In the genomic region with DNA sequence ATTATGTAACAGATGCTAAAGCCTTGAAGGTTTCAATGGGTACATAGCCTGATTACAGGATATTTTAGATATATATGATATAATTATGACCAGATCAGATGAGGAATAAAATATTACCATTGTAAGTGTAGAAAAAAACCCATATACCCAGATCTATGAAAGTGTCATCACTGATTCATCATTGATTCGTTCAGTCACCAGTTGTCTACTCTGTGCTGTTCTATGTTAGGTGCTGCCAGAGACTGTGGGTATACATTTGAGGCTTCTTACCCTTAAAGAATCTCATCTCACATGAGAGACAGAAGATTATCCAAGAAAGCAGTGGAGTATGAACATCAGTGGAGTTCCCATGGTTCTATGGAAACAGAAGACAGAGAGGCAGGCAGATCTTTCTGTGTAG, we compare ENCODE assay signal across 22 cellular contexts.
DNase-seq lines count a peak whose midpoint lies in the region; ATAC-seq and TF ChIP-seq lines count a peak whose summit lies in the region.
"Had no signal": no experiment of that assay in that cellular context is flagged by ENCODE, and none has a peak within 500 bp of the region (broad histone marks: within the 10 kb centered on the region; RNA-seq: fewer than 3 reads in every experiment).

No MANE protein-coding gene starts in this region.

- no peaks in the 10 kb centered on the region for H3K27me3 ChIP-seq in naive thymus-derived CD4-positive, alpha-beta T cell (ENCODE audit: control insufficient read depth in 2 of 2, insufficient read depth in 2 of 2, low read length in 2 of 2)
- H3K27me3 ChIP-seq in neural progenitor cell: no peaks in the 10 kb centered on the region

- POLR2A ChIA-PET in naive thymus-derived CD4-positive, alpha-beta T cell (lab: Charles Lee): interaction anchor here (0.5 to 1.0 kb wide), 2 partner anchors 13 to 38 kb away, joined by 3 read pairs; no protein-coding TSS in a partner anchor

- peaks cover 4 to 30% (median 12%) of the 10 kb centered on the region in 3 experiments for H3K36me3 ChIP-seq in naive thymus-derived CD4-positive, alpha-beta T cell (ENCODE audit: control insufficient read depth in 2 of 3, insufficient read depth in 3 of 3, low read length in 3 of 3)
- H3K36me3 ChIP-seq in neural progenitor cell: no peaks in the 10 kb centered on the region

- H3K79me2 ChIP-seq in neural progenitor cell (ENCODE audit: low read depth): no peaks in the 10 kb centered on the region

- ATAC-seq in stimulated activated naive CD8-positive, alpha-beta T cell treated with anti-CD3 and anti-CD28 coated beads, Interleukin-15, Interleukin-2, amounts not matched to agents 100 U/mL and 50 U/mL, for 24 hours: peak; percentile 58
- no peak for ATAC-seq in stimulated activated naive CD8-positive, alpha-beta T cell treated with anti-CD3 and anti-CD28 coated beads, Interleukin-15, amount 100 ng/mL, for 72 hours
- peak; percentile 44 for ATAC-seq in activated T-helper 17 cell treated with anti-CD3 and anti-CD28 coated beads, Interleukin-2, amount 50 U/mL, for 72 hours (replicated peaks)
- ATAC-seq in naive thymus-derived CD4-positive, alpha-beta T cell: no peak
- no peak for ATAC-seq in GM19328 (IDR thresholded peaks at IDR 0.05; ENCODE audit: unreplicated experiment)

- H3K36me3 Mint-ChIP-seq in activated T-helper 17 cell treated with anti-CD3 and anti-CD28 coated beads, Interleukin-2, amount 50 U/mL, for 72 hours (ENCODE audit: low read depth): peaks cover 85% of the 10 kb centered on the region
- peaks cover 12 to 62% (median 44%) of the 10 kb centered on the region in 5 donors for H3K36me3 Mint-ChIP-seq in naive thymus-derived CD4-positive, alpha-beta T cell
- no peaks in the 10 kb centered on the region for H3K36me3 Mint-ChIP-seq in neural progenitor cell
- H3K36me3 Mint-ChIP-seq: type B pancreatic cell had no signal

- no peak overlapping the region for H3K4me3 Mint-ChIP-seq in stimulated activated naive CD8-positive, alpha-beta T cell treated with anti-CD3 and anti-CD28 coated beads, Interleukin-15, amount 100 ng/mL, for 72 hours
- H3K4me3 Mint-ChIP-seq in activated T-helper 17 cell treated with anti-CD3 and anti-CD28 coated beads, Interleukin-2, amount 50 U/mL, for 72 hours: peak overlapping the region; percentile 37
- peak overlapping the region in 6 of 10 donors; percentile 2 to 54 (median 15) for H3K4me3 Mint-ChIP-seq in naive thymus-derived CD4-positive, alpha-beta T cell
- H3K4me3 Mint-ChIP-seq in neural progenitor cell: no peak overlapping the region
- H3K4me3 Mint-ChIP-seq: type B pancreatic cell had no signal

- TF ChIP-seq CTCF in neural progenitor cell (IDR thresholded peaks at IDR 0.05): no peak

- no peak overlapping the region for H2AFZ ChIP-seq in neural progenitor cell (replicated peaks)

- H4K20me1 ChIP-seq in neural progenitor cell (ENCODE audit: low read depth): no peaks in the 10 kb centered on the region

- H3K9me3 Mint-ChIP-seq in stimulated activated naive CD8-positive, alpha-beta T cell treated with anti-CD3 and anti-CD28 coated beads, Interleukin-15, amount 100 ng/mL, for 72 hours: no peaks in the 10 kb centered on the region
- H3K9me3 Mint-ChIP-seq in activated T-helper 17 cell treated with anti-CD3 and anti-CD28 coated beads, Interleukin-2, amount 50 U/mL, for 72 hours: no peaks in the 10 kb centered on the region
- peaks cover 0 to 6% (median 0%) of the 10 kb centered on the region in 11 donors for H3K9me3 Mint-ChIP-seq in naive thymus-derived CD4-positive, alpha-beta T cell
- no peaks in the 10 kb centered on the region for H3K9me3 Mint-ChIP-seq in neural progenitor cell
- H3K9me3 Mint-ChIP-seq: type B pancreatic cell had no signal

- H3K4me1 ChIP-seq in naive thymus-derived CD4-positive, alpha-beta T cell (ENCODE audit: control insufficient read depth in 2 of 2, insufficient read depth in 2 of 2, low read length in 2 of 2): peaks cover 12 to 53% of the 10 kb centered on the region in 2 donors
- peaks cover 20% of the 10 kb centered on the region for H3K4me1 ChIP-seq in neural progenitor cell

- intact Hi-C loops in naive thymus-derived CD4-positive, alpha-beta T cell (cut with micrococcal nuclease): loop anchor here in 1 of 2 donors (1.0 kb wide), 1 partner anchor 8 kb away; no protein-coding TSS in a partner anchor

- no peak overlapping the region for H3K4me3 ChIP-seq in naive thymus-derived CD4-positive, alpha-beta T cell (ENCODE audit: low read length)
- no peak overlapping the region for H3K4me3 ChIP-seq in neural progenitor cell
- H3K4me3 ChIP-seq: lung had no signal

- peak overlapping the region; percentile 34 for H3K27ac ChIP-seq in naive thymus-derived CD4-positive, alpha-beta T cell (ENCODE audit: low read depth, low read length)
- no peak overlapping the region for H3K27ac ChIP-seq in neural progenitor cell

- H3K9me3 ChIP-seq in naive thymus-derived CD4-positive, alpha-beta T cell (ENCODE audit: control insufficient read depth in 2 of 3, low read length in 3 of 3): no peaks in the 10 kb centered on the region
- no peaks in the 10 kb centered on the region for H3K9me3 ChIP-seq in neural progenitor cell (ENCODE audit: low read depth)
- H3K9me3 ChIP-seq: Caco-2 had no signal

- H3K27me3 Mint-ChIP-seq in stimulated activated naive CD8-positive, alpha-beta T cell treated with anti-CD3 and anti-CD28 coated beads, Interleukin-15, amount 100 ng/mL, for 72 hours: no peaks in the 10 kb centered on the region
- no peaks in the 10 kb centered on the region for H3K27me3 Mint-ChIP-seq in activated T-helper 17 cell treated with anti-CD3 and anti-CD28 coated beads, Interleukin-2, amount 50 U/mL, for 72 hours
- no peaks in the 10 kb centered on the region for H3K27me3 Mint-ChIP-seq in naive thymus-derived CD4-positive, alpha-beta T cell
- H3K27me3 Mint-ChIP-seq in neural progenitor cell (ENCODE audit: insufficient read depth, low read depth): no peaks in the 10 kb centered on the region
- H3K27me3 Mint-ChIP-seq: type B pancreatic cell had no signal

- peaks cover 80% of the 10 kb centered on the region for H3K4me1 Mint-ChIP-seq in stimulated activated naive CD8-positive, alpha-beta T cell treated with anti-CD3 and anti-CD28 coated beads, Interleukin-15, amount 100 ng/mL, for 72 hours
- H3K4me1 Mint-ChIP-seq in activated T-helper 17 cell treated with anti-CD3 and anti-CD28 coated beads, Interleukin-2, amount 50 U/mL, for 72 hours: peaks cover 63% of the 10 kb centered on the region
- peaks cover 44 to 89% (median 77%) of the 10 kb centered on the region in 7 donors for H3K4me1 Mint-ChIP-seq in naive thymus-derived CD4-positive, alpha-beta T cell
- H3K4me1 Mint-ChIP-seq in neural progenitor cell: peaks cover 7% of the 10 kb centered on the region

- CTCF ChIA-PET in naive thymus-derived CD4-positive, alpha-beta T cell (lab: Charles Lee): no interaction called here

- peak overlapping the region in 1 of 2 donors; percentile 15 for H3K27ac Mint-ChIP-seq in stimulated activated naive CD8-positive, alpha-beta T cell treated with anti-CD3 and anti-CD28 coated beads, Interleukin-15, amount 100 ng/mL, for 72 hours
- peak overlapping the region; percentile 76 for H3K27ac Mint-ChIP-seq in activated T-helper 17 cell treated with anti-CD3 and anti-CD28 coated beads, Interleukin-2, amount 50 U/mL, for 72 hours
- H3K27ac Mint-ChIP-seq in naive thymus-derived CD4-positive, alpha-beta T cell: peak overlapping the region in 7 of 9 donors; percentile 14 to 86 (median 70)
- no peak overlapping the region for H3K27ac Mint-ChIP-seq in neural progenitor cell
- H3K27ac Mint-ChIP-seq: type B pancreatic cell had no signal

- no peak overlapping the region for H3K9ac ChIP-seq in neural progenitor cell

- no peak for DNase-seq in stimulated activated naive CD8-positive, alpha-beta T cell treated with anti-CD3 and anti-CD28 coated beads, Interleukin-15, Interleukin-2, amounts not matched to agents 100 U/mL and 50 U/mL, for 24 hours
- no peak for DNase-seq in stimulated activated naive CD8-positive, alpha-beta T cell treated with anti-CD3 and anti-CD28 coated beads, Interleukin-15, amount 100 ng/mL, for 72 hours
- no peak for DNase-seq in naive thymus-derived CD4-positive, alpha-beta T cell
- DNase-seq in cerebellum (ENCODE audit: low spot score) (no peak), NCI-H446 (lab: John Stamatoyannopoulos, UW) (no peak), neural progenitor cell (ENCODE audit: low spot score) (no peak)
- DNase-seq: activated CD4-positive, alpha-beta T cell treated with anti-CD3 and anti-CD28 coated beads for 4 hours; amniotic stem cell; Caco-2; dermis blood vessel endothelial cell; foreskin fibroblast; H7; hypothalamus; KBM-7; kidney; NCI-H1694; NCI-H774; stimulated activated CD4-positive, alpha-beta T cell treated with anti-CD3 and anti-CD28 coated beads, Interleukin-1b, Interleukin-23, amount 100 ng/mL, for 48 hours had no signal

- H3K4me2 ChIP-seq in neural progenitor cell: no peak overlapping the region

- no peaks in the 10 kb centered on the region for H3F3A ChIP-seq in neural progenitor cell (ENCODE audit: low read depth)

Comparison
In these comparisons a context has a peak if more than half of its experiments do, and no peak if none do; other contexts are left out.
1. ATAC-seq: peak in stimulated activated naive CD8-positive, alpha-beta T cell treated with anti-CD3 and anti-CD28 coated beads, Interleukin-15, Interleukin-2, amounts not matched to agents 100 U/mL and 50 U/mL, for 24 hours (single experiment) and activated T-helper 17 cell treated with anti-CD3 and anti-CD28 coated beads, Interleukin-2, amount 50 U/mL, for 72 hours (single experiment); none in stimulated activated naive CD8-positive, alpha-beta T cell treated with anti-CD3 and anti-CD28 coated beads, Interleukin-15, amount 100 ng/mL, for 72 hours (single experiment), naive thymus-derived CD4-positive, alpha-beta T cell (single experiment) and GM19328 (single experiment).
2. H3K4me3 Mint-ChIP-seq: peak in activated T-helper 17 cell treated with anti-CD3 and anti-CD28 coated beads, Interleukin-2, amount 50 U/mL, for 72 hours (single experiment) and naive thymus-derived CD4-positive, alpha-beta T cell (6 of 10); none in stimulated activated naive CD8-positive, alpha-beta T cell treated with anti-CD3 and anti-CD28 coated beads, Interleukin-15, amount 100 ng/mL, for 72 hours (0 of 2) and neural progenitor cell (single experiment).